Comparison of ENCODE assay signal across 11 cellular contexts in the genomic region with DNA sequence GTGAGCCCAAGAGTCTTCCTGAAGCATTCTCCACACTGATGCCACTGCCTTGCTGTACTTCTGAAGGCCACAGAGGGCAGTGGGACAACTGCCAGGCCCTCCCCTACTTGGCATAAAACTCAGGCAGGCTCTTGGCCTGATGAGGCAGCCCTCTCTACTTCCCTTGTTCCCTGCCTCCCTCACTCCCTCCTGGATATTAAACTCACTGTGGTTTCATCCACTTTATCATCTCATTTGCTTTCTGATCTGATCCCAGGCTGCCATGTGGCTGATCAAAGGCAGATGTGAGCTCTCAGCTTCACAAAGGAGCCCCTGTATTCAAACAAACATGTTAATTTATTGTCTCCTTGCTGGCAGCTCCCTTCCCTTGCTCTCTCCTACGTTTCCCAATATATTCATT.
DNase-seq lines count a peak whose midpoint lies in the region; ATAC-seq, FAIRE-seq and TF ChIP-seq lines count a peak whose summit lies in the region.
"Had no signal": no experiment of that assay in that cellular context is flagged by ENCODE, and none has a peak within 500 bp of the region (broad histone marks: within the 10 kb centered on the region; RNA-seq: fewer than 3 reads in every experiment).

No MANE protein-coding gene starts in this region.

- no peak overlapping the region; a peak in 1 of 7 replicates for H3K9ac ChIP-seq in H1 (replicated peaks in 1 of 4; ENCODE audit: extremely low read depth in 1 of 4, low read depth in 3 of 4, low read length in 3 of 4)
- H3K9ac ChIP-seq: parathyroid adenoma had no signal

- no peak for ATAC-seq in HG02840 (IDR thresholded peaks at IDR 0.05; ENCODE audit: low FRiP score, unreplicated experiment)

- no peak overlapping the region for H4K8ac ChIP-seq in H1 (ENCODE audit: extremely low read depth, insufficient read depth, low read length)

- no peak overlapping the region for H3K18ac ChIP-seq in H1 (ENCODE audit: extremely low read depth, low read length)

- FAIRE-seq in H1 (lab: Jason Lieb, UNC), result no peak
- FAIRE-seq: GM18507 had no signal

- no peak overlapping the region for H2BK20ac ChIP-seq in H1 (ENCODE audit: low read length)

- H2BK120ac ChIP-seq in H1 (replicated peaks; ENCODE audit: low read depth, low read length), result no peak overlapping the region

- no peaks in the 10 kb centered on the region for H4K20me1 ChIP-seq in H1 (replicated peaks in 1 of 2; ENCODE audit: control insufficient read depth in 1 of 2, insufficient read depth in 2 of 2, low read length in 2 of 2)

- H4K5ac ChIP-seq in H1 (ENCODE audit: insufficient read length, low read depth, low read length), result no peak overlapping the region

- H3K4me1 ChIP-seq in H1 (replicated peaks in 1 of 4; ENCODE audit: control insufficient read depth in 3 of 4, insufficient read depth in 4 of 4, low read length in 3 of 4) (peaks cover 2 to 9% (median 5%) of the 10 kb centered on the region in 4 experiments; a peak in 4 of 7 replicates), ovary (ENCODE audit: insufficient read depth) (peaks cover 2% of the 10 kb centered on the region), Peyer's patch (no peaks in the 10 kb centered on the region)
- H3K4me1 ChIP-seq: parathyroid adenoma had no signal

- H3K23ac ChIP-seq in H1 (ENCODE audit: insufficient read length), result no peak overlapping the region

- H2BK12ac ChIP-seq in H1 (ENCODE audit: low read depth, low read length), result peak overlapping the region; percentile 87; the same call in 1 of the 2 replicates

- peak; percentile 27 to 56 (median 35); a peak in 3 of 4 replicates for TF ChIP-seq CTCF in H1 (IDR thresholded peaks at IDR 0.05; ENCODE audit: control extremely low read depth in 1 of 3, insufficient read depth in 1 of 3, low read depth in 1 of 3, low read length in 3 of 3)
- TF ChIP-seq CTCF in ovary (IDR thresholded peaks at IDR 0.05), result no peak
- no peak for TF ChIP-seq CTCF in Peyer's patch (IDR thresholded peaks at IDR 0.05)

- H3K14ac ChIP-seq in H1 (ENCODE audit: insufficient read length), result no peak overlapping the region

- TF ChIP-seq POLR2A in H1 (IDR thresholded peaks at IDR 0.05; ENCODE audit: control extremely low read depth in 1 of 2, low read depth in 2 of 2, low read length in 2 of 2), result no peak
- TF ChIP-seq POLR2A in ovary (IDR thresholded peaks at IDR 0.05), result no peak
- no peak for TF ChIP-seq POLR2A in Peyer's patch (IDR thresholded peaks at IDR 0.05)

- no peak overlapping the region for H2BK15ac ChIP-seq in H1 (ENCODE audit: low read length)

- H3K27ac ChIP-seq in H1 (ENCODE audit: low read depth, low read length) (no peak overlapping the region), ovary (no peak overlapping the region), Peyer's patch (no peak overlapping the region)
- H3K27ac ChIP-seq: parathyroid adenoma had no signal

- H2AFZ ChIP-seq in H1 (ENCODE audit: low read length), result peak overlapping the region; percentile 95
- H2AFZ ChIP-seq: parathyroid adenoma had no signal

- no peak for TF ChIP-seq EP300 in H1 (IDR thresholded peaks at IDR 0.05; ENCODE audit: borderline replicate concordance in 1 of 2, low read depth in 2 of 2, low read length in 2 of 2)
- TF ChIP-seq EP300 in ovary (IDR thresholded peaks at IDR 0.05), result no peak

- H2BK5ac ChIP-seq in H1 (ENCODE audit: low read depth, low read length), result peak overlapping the region; percentile 60

- H3K23me2 ChIP-seq in H1 (ENCODE audit: low read depth, low read length), result no peaks in the 10 kb centered on the region; the same call in 1 of the 2 replicates

- peak overlapping the region in 1 of 4 experiments; percentile 8; a peak in 1 of 8 replicates for H3K4me3 ChIP-seq in H1 (ENCODE audit: extremely low read depth in 1 of 4, insufficient read depth in 2 of 4, low read depth in 3 of 4, low read length in 4 of 4)
- no peak overlapping the region for H3K4me3 ChIP-seq in ovary
- H3K4me3 ChIP-seq in Peyer's patch, result no peak overlapping the region

- H4K91ac ChIP-seq in H1 (replicated peaks; ENCODE audit: insufficient read length, low read length), result peak overlapping the region; percentile 37

- intact Hi-C loops in ovary (cut with DNase I), result no loop called here

- CTCF ChIA-PET in H1 (lab: Charles Lee; ENCODE audit: partially characterized antibody), result interaction anchor here (0.7 to 2.8 kb wide), 10 partner anchors 9 to 604 kb away, joined by 3 to 15 read pairs (median 3); no protein-coding TSS in a partner anchor

- DNase-seq in EL (peak; percentile 13), NCI-H345 treated with DMSO at 0.1 percent for 48 hours (lab: John Stamatoyannopoulos, UW; ENCODE audit: unreplicated experiment) (peak; percentile 0), H1 (ENCODE audit: low read depth in 1 of 2, low spot score in 2 of 2) (peak in 1 of 2 experiments; percentile 52), ovary (peak in 4 of 5 donors; percentile 37 to 73 (median 58)), Peyer's patch (no peak), kidney glomerular epithelial cell (lab: John Stamatoyannopoulos, UW) (no peak)
- no peak for DNase-seq in stimulated activated CD8-positive, alpha-beta memory T cell treated with anti-CD3 and anti-CD28 coated beads, Interleukin-4, amount 100 ng/mL, for 48 hours
- DNase-seq: NCI-H774 had no signal

- H3K36me3 ChIP-seq in H1 (ENCODE audit: control insufficient read depth in 2 of 4, insufficient read depth in 4 of 4, low read length in 3 of 4) (no peaks in the 10 kb centered on the region), ovary (no peaks in the 10 kb centered on the region), Peyer's patch (no peaks in the 10 kb centered on the region)

- peak; percentile 31 to 46; a peak in 3 of 4 replicates for TF ChIP-seq RAD21 in H1 (IDR thresholded peaks at IDR 0.05 in 1 of 2, conservative IDR thresholded peaks at IDR 0.05 in 1 of 2; ENCODE audit: low read depth in 2 of 2, low read length in 2 of 2)

- no peak overlapping the region for H3K56ac ChIP-seq in H1 (replicated peaks; ENCODE audit: insufficient read length, low read depth, low read length)

- no peaks in the 10 kb centered on the region for H3K9me3 ChIP-seq in H1 (ENCODE audit: insufficient read depth in 2 of 2, low read depth in 1 of 2, low read length in 1 of 2)
- no peaks in the 10 kb centered on the region for H3K9me3 ChIP-seq in ovary
- no peaks in the 10 kb centered on the region for H3K9me3 ChIP-seq in Peyer's patch

- H3K79me2 ChIP-seq in H1 (ENCODE audit: control insufficient read depth in 1 of 2, insufficient read depth in 2 of 2, low read length in 2 of 2), result no peaks in the 10 kb centered on the region
- H3K79me2 ChIP-seq: parathyroid adenoma had no signal

- no peaks in the 10 kb centered on the region for H3K27me3 ChIP-seq in H1 (replicated peaks in 1 of 4; ENCODE audit: control insufficient read depth in 3 of 4, extremely low read depth in 1 of 4, insufficient read depth in 3 of 4, low read length in 3 of 4)
- no peaks in the 10 kb centered on the region for H3K27me3 ChIP-seq in ovary
- no peaks in the 10 kb centered on the region for H3K27me3 ChIP-seq in Peyer's patch

- no peak overlapping the region for H2AK5ac ChIP-seq in H1 (ENCODE audit: low read depth, low read length)

- WGBS in H1 (ENCODE audit: extremely low coverage in 1 of 2, insufficient coverage in 1 of 2, insufficient read length in 1 of 2, insufficient replicate concordance in 2 of 2, low coverage in 1 of 2, low lambda C conversion rate in 2 of 2, missing lambda C conversion rate in 1 of 2), 2 experiments, result 35% methylated on average over 1 of the region's 1 CpG; no CpG with 5 or more reads in 1 of the 2 experiments
- WGBS in ovary, 3 donors, result 21 to 29% (median 26%) methylated on average over 1 of the region's 1 CpG

- no peaks in the 10 kb centered on the region for H3K79me1 ChIP-seq in H1 (ENCODE audit: low read depth, low read length)

- H3K4me2 ChIP-seq in H1 (ENCODE audit: insufficient read depth in 1 of 2, low read depth in 2 of 2, low read length in 2 of 2), result peak overlapping the region in 1 of 2 experiments; percentile 32; a peak in 2 of 4 replicates

- POLR2A ChIA-PET in H1 (lab: Charles Lee; ENCODE audit: partially characterized antibody), result interaction anchor here (0.9 kb wide), 1 partner anchor 13 kb away, joined by 3 read pairs; no protein-coding TSS in a partner anchor

- H3K4ac ChIP-seq in H1 (replicated peaks; ENCODE audit: insufficient read length, low read depth, low read length), result no peak overlapping the region

TF ChIP-seq in H1, 55 proteins besides CTCF, POLR2A, EP300 and RAD21:
- TF ChIP-seq CTBP2 (IDR thresholded peaks at IDR 0.05; ENCODE audit: borderline replicate concordance, insufficient read depth, insufficient read length, low read length) (peak; percentile 54), MAX (IDR thresholded peaks at IDR 0.05) (0 out of 2 replicates have a peak, but pooled peaks have one; percentile 10), YY1 (IDR thresholded peaks at IDR 0.05; ENCODE audit: low read depth, low read length) (peak; percentile 21; the same call in 1 of the 2 replicates), SIN3A (conservative IDR thresholded peaks at IDR 0.05 in 1 of 2, IDR thresholded peaks at IDR 0.05 in 1 of 2; ENCODE audit: low read depth in 1 of 2, low read length in 2 of 2) (no peak)

Comparison
In these comparisons a context has a peak if more than half of its experiments do, and no peak if none do; other contexts are left out.
1. DNase-seq: peak in EL (single experiment), NCI-H345 treated with DMSO at 0.1 percent for 48 hours (single experiment) and ovary (4 of 5); none in Peyer's patch (0 of 3), stimulated activated CD8-positive, alpha-beta memory T cell treated with anti-CD3 and anti-CD28 coated beads, Interleukin-4, amount 100 ng/mL, for 48 hours (single experiment) and kidney glomerular epithelial cell (single experiment).
2. CTCF ChIP-seq: peak in H1 (3 of 3); none in ovary (0 of 3) and Peyer's patch (0 of 6).